Comparison of ENCODE assay signal across 10 cellular contexts in the genomic region with DNA sequence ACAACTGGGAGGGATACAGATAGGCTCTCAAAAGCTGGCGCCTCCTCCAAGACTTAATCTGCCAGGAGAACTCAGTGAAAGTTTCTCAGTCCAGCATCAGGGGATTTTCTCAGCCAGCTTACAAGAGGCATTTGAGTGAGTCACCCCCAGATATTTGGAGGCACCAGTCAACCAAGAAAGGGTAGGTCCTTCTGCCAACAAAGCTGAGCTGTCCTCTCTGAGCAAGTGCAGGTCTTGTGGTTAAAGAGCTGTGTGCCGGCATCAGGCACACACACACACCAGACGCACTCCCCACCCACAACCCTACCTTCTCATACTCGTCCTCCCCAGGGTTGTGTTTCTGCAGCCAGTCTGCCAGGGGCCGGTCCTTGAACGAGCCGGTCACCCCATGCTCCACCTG. TPM values are rescaled to one million over a fixed set of nuclear protein-coding genes. Genes with fewer than 3 reads are reported as not detected.
DNase-seq lines count a peak whose midpoint lies in the region; ATAC-seq, FAIRE-seq and TF ChIP-seq lines count a peak whose summit lies in the region.
"Had no signal": no experiment of that assay in that cellular context is flagged by ENCODE, and none has a peak within 500 bp of the region (broad histone marks: within the 10 kb centered on the region; RNA-seq: fewer than 3 reads in every experiment).

No MANE protein-coding gene starts in this region.

- H3K9me3 ChIP-seq in left ventricle myocardium inferior (replicated peaks) (no peaks in the 10 kb centered on the region), adrenal gland (replicated peaks in 1 of 3) (no peaks in the 10 kb centered on the region)

- H3K27me3 ChIP-seq in left ventricle myocardium inferior (ENCODE audit: low read depth) (no peaks in the 10 kb centered on the region), adrenal gland (no peaks in the 10 kb centered on the region)

- peaks cover 75% of the 10 kb centered on the region for H3K4me1 ChIP-seq in left ventricle myocardium inferior
- H3K4me1 ChIP-seq in adrenal gland (replicated peaks in 1 of 2): peaks cover 0 to 38% of the 10 kb centered on the region in 2 donors

- peak in 1 of 2 donors; percentile 19 for TF ChIP-seq POLR2A in adrenal gland (IDR thresholded peaks at IDR 0.05)

- no peak for FAIRE-seq in urothelium cell line (lab: Jason Lieb, UNC)

- H3K4me3 ChIP-seq in left ventricle myocardium inferior (no peak overlapping the region), adrenal gland (no peak overlapping the region)

- TF ChIP-seq CTCF in left ventricle myocardium inferior (IDR thresholded peaks at IDR 0.05; ENCODE audit: borderline replicate concordance) (no peak), adrenal gland (IDR thresholded peaks at IDR 0.05) (no peak)

- intact Hi-C loops in left ventricle myocardium inferior (cut with micrococcal nuclease): no loop called here
- intact Hi-C loops in left ventricle myocardium superior (cut with micrococcal nuclease): no loop called here
- intact Hi-C loops in adrenal gland (cut with DNase I): no loop called here
- intact Hi-C loops in posterior vena cava (cut with DNase I): no loop called here

- ATAC-seq in left ventricle myocardium superior (no peak), GM21786 (IDR thresholded peaks at IDR 0.05; ENCODE audit: unreplicated experiment) (no peak)

- no peak for DNase-seq in left ventricle myocardium inferior
- no peak for DNase-seq in left ventricle myocardium superior
- DNase-seq in adrenal gland: peak in 6 of 7 donors; percentile 59 to 84 (median 67)
- peak; percentile 97 for DNase-seq in kidney glomerular epithelial cell (lab: John Stamatoyannopoulos, UW)
- peak; percentile 75 for DNase-seq in urothelium cell line (ENCODE audit: low spot score)
- no peak for DNase-seq in NCI-H2081 (lab: John Stamatoyannopoulos, UW)
- DNase-seq in posterior vena cava (ENCODE audit: low spot score): no peak
- DNase-seq: DMS53, GOT3 had no signal

- 77 to 92% (median 82%) methylated on average over 2 to 7 of the region's 7 CpGs for WGBS in adrenal gland, 4 donors

- peaks cover 99% of the 10 kb centered on the region for H3K36me3 ChIP-seq in left ventricle myocardium inferior
- peaks cover 0 to 40% of the 10 kb centered on the region in 2 donors for H3K36me3 ChIP-seq in adrenal gland (replicated peaks in 1 of 2)

- peak overlapping the region; percentile 24 for H3K27ac ChIP-seq in left ventricle myocardium inferior (replicated peaks)
- H3K27ac ChIP-seq in adrenal gland: peak overlapping the region in 3 of 5 donors; percentile 2 to 53 (median 19)

RNA-seq across cellular contexts. Expression of gene PPP1R15B, which starts 27.0 kb away (rescaled TPM):
- 20.5 TPM for total RNA-seq in left ventricle myocardium inferior
- 20.8 TPM for total RNA-seq in left ventricle myocardium superior
- total RNA-seq in adrenal gland: 10 to 100 TPM; 31.8 to 58.9 (median 45.4) TPM
- polyA plus RNA-seq in adrenal gland: 10 to 100 TPM in 1 of 3 donors, 1 to 10 TPM in 2; 6.8 to 29.9 (median 8.6) TPM
- 10 to 100 TPM; 33.2 to 45.7 TPM for total RNA-seq in posterior vena cava

RNA-seq across cellular contexts. Expression of gene PIK3C2B, which starts 56.0 kb away (rescaled TPM):
- total RNA-seq in left ventricle myocardium inferior (18.5 TPM), left ventricle myocardium superior (23.6 TPM), adrenal gland (10 to 100 TPM in 7 of 8 donors, 1 to 10 TPM in 1; 9.8 to 22.9 (median 16.5) TPM), posterior vena cava (10 to 100 TPM; 33.7 to 36.9 TPM)
- polyA plus RNA-seq in adrenal gland: 10 to 100 TPM in 1 of 3 donors, 1 to 10 TPM in 2; 2.3 to 16.5 (median 2.8) TPM

Comparison
In these comparisons a context has a peak if more than half of its experiments do, and no peak if none do; other contexts are left out.
1. DNase-seq: peak in adrenal gland (6 of 7), kidney glomerular epithelial cell (single experiment) and urothelium cell line (single experiment); none in left ventricle myocardium inferior (single experiment), left ventricle myocardium superior (single experiment), NCI-H2081 (0 of 2) and posterior vena cava (single experiment).